Comparison of ENCODE assay signal across 30 cellular contexts in genomic region chr4:134958862-134959261, GRCh38.
"Had no signal": no experiment of that assay in that cellular context is flagged by ENCODE, and none has a peak within 500 bp of the region (broad histone marks: within the 10 kb centered on the region; RNA-seq: fewer than 3 reads in every experiment).

No MANE protein-coding gene starts in this region.

- DNase-seq: activated effector memory CD4-positive, alpha-beta T cell treated with anti-CD3 and anti-CD28 coated beads, Interleukin-2, amount 50 U/mL, for 16 hours; activated effector memory CD4-positive, alpha-beta T cell treated with Interleukin-2 at 50 U/mL for 16 hours; activated gamma-delta T cell; activated gamma-delta T cell treated with Interleukin-2 at 50 U/mL for 16 hours; activated naive CD4-positive, alpha-beta T cell; activated naive CD4-positive, alpha-beta T cell treated with anti-CD3 and anti-CD28 coated beads for 36 hours; activated naive CD4-positive, alpha-beta T cell treated with anti-CD3 and anti-CD28 coated beads, Interleukin-2, amount 10 ng/mL, durations not matched to agents 7 days and 5 days; activated naive CD4-positive, alpha-beta T cell treated with anti-CD3 and anti-CD28 coated beads, Interleukin-2, amount 50 U/mL, for 16 hours; activated naive CD4-positive, alpha-beta T cell treated with Interleukin-2 at 50 U/mL for 16 hours; activated naive CD8-positive, alpha-beta T cell treated with anti-CD3 and anti-CD28 coated beads for 36 hours; activated naive CD8-positive, alpha-beta T cell treated with anti-CD3 and anti-CD28 coated beads, Interleukin-2, amount 10 ng/mL, durations not matched to agents 7 days and 5 days; activated naive CD8-positive, alpha-beta T cell treated with anti-CD3 and anti-CD28 coated beads, Interleukin-2, amount 50 U/mL, for 24 hours; activated T-cell treated with anti-CD3 and anti-CD28 coated beads, Interleukin-2, amount 50 U/mL, for 1 hour; activated T-cell treated with anti-CD3 and anti-CD28 coated beads, Interleukin-2, amount 50 U/mL, for 24 hours; activated T-cell treated with anti-CD3 and anti-CD28 coated beads, Interleukin-2, amount 50 U/mL, for 4 hours; activated T-cell treated with anti-CD3 and anti-CD28 coated beads, Interleukin-2, amount 50 U/mL, for 48 hours; activated T-cell treated with anti-CD3 and anti-CD28 coated beads, Interleukin-2, amount 50 U/mL, for 72 hours; adrenal gland; amniotic stem cell; amygdala; anterior cingulate cortex; aorta; body of pancreas; brain microvascular endothelial cell; caudate nucleus; central memory CD4-positive, alpha-beta T cell; cerebellar nuclear complex had no signal

- H3K4me3 ChIP-seq: adrenal gland, ascending aorta, body of pancreas, breast epithelium, cardiac muscle cell had no signal

- H3K27me3 ChIP-seq: adrenal gland, ascending aorta, body of pancreas, brain microvascular endothelial cell, breast epithelium, cardiac muscle cell had no signal

- H3K27ac ChIP-seq: adrenal gland, ascending aorta, body of pancreas, brain microvascular endothelial cell, breast epithelium, cardiac muscle cell had no signal

- H3K9me3 ChIP-seq: adrenal gland, ascending aorta, body of pancreas, breast epithelium had no signal

- H3K36me3 ChIP-seq: adrenal gland, ascending aorta, brain microvascular endothelial cell, breast epithelium, cardiac muscle cell had no signal
